Comparison of ENCODE assay signal across 9 cellular contexts in genomic region chr10:78520737-78521430, GRCh38.
DNase-seq lines count a peak whose midpoint lies in the region; ATAC-seq and TF ChIP-seq lines count a peak whose summit lies in the region.
"Had no signal": no experiment of that assay in that cellular context is flagged by ENCODE, and none has a peak within 500 bp of the region (broad histone marks: within the 10 kb centered on the region; RNA-seq: fewer than 3 reads in every experiment).

No MANE protein-coding gene starts in this region.

- no peak for TF ChIP-seq POLR2A in esophagus muscularis mucosa (IDR thresholded peaks at IDR 0.05; ENCODE audit: low read depth)

- no peak for TF ChIP-seq EP300 in esophagus muscularis mucosa (IDR thresholded peaks at IDR 0.05)

- 43% methylated on average over 4 of the region's 4 CpGs for WGBS in esophagus muscularis mucosa

- H3K27ac ChIP-seq in CD4-positive, CD25-positive, alpha-beta regulatory T cell (ENCODE audit: insufficient read depth, low read length, poor library complexity, severe bottlenecking) = no peak overlapping the region
- peak overlapping the region in 2 of 4 donors; percentile 7 to 15 for H3K27ac ChIP-seq in esophagus muscularis mucosa (replicated peaks in 1 of 4)
- H3K27ac ChIP-seq: thoracic aorta had no signal

- H3K4me3 Mint-ChIP-seq in CD4-positive, CD25-positive, alpha-beta regulatory T cell = no peak overlapping the region
- no peak overlapping the region for H3K4me3 Mint-ChIP-seq in T-helper 17 cell

- H3K9me3 Mint-ChIP-seq in CD4-positive, CD25-positive, alpha-beta regulatory T cell = no peaks in the 10 kb centered on the region

- H3K27ac Mint-ChIP-seq in CD4-positive, CD25-positive, alpha-beta regulatory T cell = no peak overlapping the region
- H3K27ac Mint-ChIP-seq in T-helper 17 cell = no peak overlapping the region

- H3K27me3 ChIP-seq in CD4-positive, CD25-positive, alpha-beta regulatory T cell (ENCODE audit: control insufficient read depth, insufficient read depth, low read length) = no peaks in the 10 kb centered on the region
- no peaks in the 10 kb centered on the region for H3K27me3 ChIP-seq in esophagus muscularis mucosa

- no peaks in the 10 kb centered on the region for H3K36me3 ChIP-seq in CD4-positive, CD25-positive, alpha-beta regulatory T cell (ENCODE audit: control insufficient read depth, insufficient read depth, low read length)
- no peaks in the 10 kb centered on the region for H3K36me3 ChIP-seq in esophagus muscularis mucosa
- H3K36me3 ChIP-seq: thoracic aorta had no signal

- ATAC-seq in CD4-positive, CD25-positive, alpha-beta regulatory T cell (ENCODE audit: low read depth in 2 of 2) = peak; percentile 75 to 80
- ATAC-seq in T-helper 17 cell (peak; percentile 49), HG02938 (IDR thresholded peaks at IDR 0.05; ENCODE audit: unreplicated experiment) (no peak), HG02852 (IDR thresholded peaks at IDR 0.05; ENCODE audit: unreplicated experiment) (no peak)

- H3K4me1 Mint-ChIP-seq in CD4-positive, CD25-positive, alpha-beta regulatory T cell = peaks cover 0 to 12% (median 6%) of the 10 kb centered on the region in 4 donors
- H3K4me1 Mint-ChIP-seq in T-helper 17 cell = peaks cover 13% of the 10 kb centered on the region

- TF ChIP-seq CTCF in esophagus muscularis mucosa (IDR thresholded peaks at IDR 0.05) = peak in 1 of 3 experiments; percentile 34

- no peak overlapping the region for H3K4me3 ChIP-seq in CD4-positive, CD25-positive, alpha-beta regulatory T cell (ENCODE audit: low read depth, low read length)
- H3K4me3 ChIP-seq in esophagus muscularis mucosa = no peak overlapping the region
- H3K4me3 ChIP-seq: thoracic aorta had no signal

- no peaks in the 10 kb centered on the region for H3K36me3 Mint-ChIP-seq in CD4-positive, CD25-positive, alpha-beta regulatory T cell
- H3K36me3 Mint-ChIP-seq in T-helper 17 cell (ENCODE audit: low read depth) = no peaks in the 10 kb centered on the region

- no peaks in the 10 kb centered on the region for H3K27me3 Mint-ChIP-seq in CD4-positive, CD25-positive, alpha-beta regulatory T cell
- H3K27me3 Mint-ChIP-seq in T-helper 17 cell = peaks cover 13% of the 10 kb centered on the region

- H3K9me3 ChIP-seq in CD4-positive, CD25-positive, alpha-beta regulatory T cell (ENCODE audit: control insufficient read depth in 2 of 2, low read length in 2 of 2) = no peaks in the 10 kb centered on the region
- H3K9me3 ChIP-seq in T-helper 17 cell (ENCODE audit: control insufficient read depth, low read length, poor library complexity, severe bottlenecking) (no peaks in the 10 kb centered on the region), esophagus muscularis mucosa (no peaks in the 10 kb centered on the region)
- H3K9me3 ChIP-seq: thoracic aorta had no signal

- H3K4me1 ChIP-seq in CD4-positive, CD25-positive, alpha-beta regulatory T cell (ENCODE audit: control insufficient read depth, insufficient read depth, low read length, poor library complexity, severe bottlenecking) = no peaks in the 10 kb centered on the region
- H3K4me1 ChIP-seq in esophagus muscularis mucosa = peaks cover 0 to 32% (median 32%) of the 10 kb centered on the region in 4 donors

- DNase-seq in CD4-positive, CD25-positive, alpha-beta regulatory T cell = peak in 1 of 3 donors; percentile 72
- DNase-seq in HCEC 1CT (peak; percentile 13), T-helper 17 cell (no peak), iPS-NIHi7 (ENCODE audit: extremely low spot score) (peak; percentile 75), medulla oblongata (ENCODE audit: extremely low spot score) (no peak), esophagus muscularis mucosa (ENCODE audit: extremely low spot score) (no peak)

- intact Hi-C loops in esophagus muscularis mucosa (cut with DNase I) = no loop called here

Comparison
In these comparisons a context has a peak if more than half of its experiments do, and no peak if none do; other contexts are left out.
1. ATAC-seq: peak in CD4-positive, CD25-positive, alpha-beta regulatory T cell (2 of 2) and T-helper 17 cell (single experiment); none in HG02938 (single experiment) and HG02852 (single experiment).
2. DNase-seq: peak in HCEC 1CT (single experiment) and iPS-NIHi7 (single experiment); none in T-helper 17 cell (0 of 3), medulla oblongata (single experiment) and esophagus muscularis mucosa (single experiment).